23 cellular contexts compared by ENCODE assay signal in genomic region chr7:131154380-131154779, GRCh38.
"Had no signal": no experiment of that assay in that cellular context is flagged by ENCODE, and none has a peak within 500 bp of the region (broad histone marks: within the 10 kb centered on the region; RNA-seq: fewer than 3 reads in every experiment).

No MANE protein-coding gene starts in this region.

- H3K4me3 Mint-ChIP-seq: activated CD4-positive, alpha-beta memory T cell treated with anti-CD3 and anti-CD28 coated beads for 36 hours; activated CD4-positive, alpha-beta T cell treated with anti-CD3 and anti-CD28 coated beads, Interleukin-2, amount 10 ng/mL, durations not matched to agents 7 days and 5 days; activated T-cell treated with anti-CD3 and anti-CD28 coated beads, Interleukin-2, amount 50 U/mL, for 72 hours; brain; T-cell had no signal

- H3K36me3 ChIP-seq: ascending aorta, Peyer's patch had no signal

- H3K4me3 ChIP-seq: ascending aorta, Peyer's patch had no signal

- DNase-seq: activated CD4-positive, alpha-beta memory T cell treated with anti-CD3 and anti-CD28 coated beads for 36 hours; activated CD4-positive, alpha-beta T cell treated with anti-CD3 and anti-CD28 coated beads, Interleukin-2, amount 10 ng/mL, durations not matched to agents 7 days and 5 days; activated CD4-positive, CD25-positive, alpha-beta regulatory T cell; activated CD8-positive, alpha-beta memory T cell treated with anti-CD3 and anti-CD28 coated beads, Interleukin-2, amount 50 U/mL, for 4 hours; activated gamma-delta T cell treated with Interleukin-2 at 50 U/mL for 16 hours; activated naive CD4-positive, alpha-beta T cell treated with anti-CD3 and anti-CD28 coated beads, Interleukin-2, amount 50 U/mL, for 16 hours; activated T-cell treated with anti-CD3 and anti-CD28 coated beads, Interleukin-2, amount 50 U/mL, for 72 hours; cerebellar nuclear complex; Kasumi-1; KBM-7; NCI-H1048; NCI-H146; NCI-H187 treated with DMSO at 0.1 percent for 48 hours; NCI-H2081 treated with DMSO at 0.1 percent for 48 hours; NCI-H446; NCI-H524; Peyer's patch; SHP77 treated with DMSO at 0.1 percent for 48 hours; T-cell had no signal

- ATAC-seq: activated T-cell treated with anti-CD3 and anti-CD28 coated beads, Interleukin-2, amount 50 U/mL, for 72 hours; T-cell had no signal

- H3K4me1 ChIP-seq: ascending aorta, Peyer's patch had no signal

- H3K36me3 Mint-ChIP-seq: activated CD4-positive, alpha-beta memory T cell treated with anti-CD3 and anti-CD28 coated beads for 36 hours; brain; T-cell had no signal

- H3K9me3 ChIP-seq: ascending aorta, Peyer's patch had no signal

- H3K27me3 ChIP-seq: ascending aorta, Peyer's patch had no signal

- H3K4me1 Mint-ChIP-seq: activated CD4-positive, alpha-beta T cell treated with anti-CD3 and anti-CD28 coated beads, Interleukin-2, amount 10 ng/mL, durations not matched to agents 7 days and 5 days; brain had no signal

- H3K27ac ChIP-seq: ascending aorta, Peyer's patch, VCaP had no signal

- H3K27me3 Mint-ChIP-seq: activated CD4-positive, alpha-beta memory T cell treated with anti-CD3 and anti-CD28 coated beads for 36 hours; T-cell had no signal

- H3K27ac Mint-ChIP-seq: activated CD4-positive, alpha-beta memory T cell treated with anti-CD3 and anti-CD28 coated beads for 36 hours; activated CD4-positive, alpha-beta T cell treated with anti-CD3 and anti-CD28 coated beads, Interleukin-2, amount 10 ng/mL, durations not matched to agents 7 days and 5 days; activated T-cell treated with anti-CD3 and anti-CD28 coated beads, Interleukin-2, amount 50 U/mL, for 72 hours; activated T-helper 2 cell treated with anti-CD3 and anti-CD28 coated beads, Interferon-gamma antibody, Interleukin-2, Interleukin-4, amounts not matched to agents 10 μg/mL and 5 μg/mL and 100 μg/mL, durations not matched to agents 14 hours and 24 hours and 36 hours; brain; T-cell had no signal
